ENCODE assay signal across 10 cellular contexts in the genomic region with DNA sequence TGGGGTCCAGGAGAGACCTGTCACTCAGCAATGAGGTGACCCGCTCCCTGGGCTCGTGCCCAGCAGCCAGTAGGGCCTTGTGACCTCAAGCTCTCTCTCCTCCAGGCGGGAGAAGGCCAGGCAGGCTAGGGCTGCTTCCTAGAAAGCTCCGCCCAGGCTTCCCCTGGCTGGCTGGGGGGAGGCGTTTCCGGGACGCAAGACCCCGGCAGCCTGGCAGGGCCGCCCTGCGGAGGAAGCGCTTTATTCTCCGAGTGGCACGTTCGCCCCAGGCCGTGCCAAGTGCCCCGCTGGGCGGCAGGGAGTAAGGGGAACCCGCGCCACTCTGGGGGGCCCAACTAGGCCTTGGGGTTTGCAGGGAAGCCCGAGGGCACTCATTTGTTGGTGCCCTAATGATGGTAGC. TPM values are rescaled to one million over a fixed set of nuclear protein-coding genes. Genes with fewer than 3 reads are reported as not detected.
DNase-seq lines count a peak whose midpoint lies in the region; ATAC-seq and TF ChIP-seq lines count a peak whose summit lies in the region.
"Had no signal": no experiment of that assay in that cellular context is flagged by ENCODE, and none has a peak within 500 bp of the region (broad histone marks: within the 10 kb centered on the region; RNA-seq: fewer than 3 reads in every experiment).

No MANE protein-coding gene starts in this region.

- intact Hi-C loops in heart left ventricle (cut with DNase I) (loop anchor here in 4 of 10 donors (2.0 to 10.0 kb wide), 8 partner anchors 19 to 249 kb away; a partner anchor contains a TSS), posterior vena cava (cut with DNase I) (no loop called here)

- H3K27me3 ChIP-seq in heart left ventricle, result no peaks in the 10 kb centered on the region

- peak; percentile 54 to 66 for ATAC-seq in activated T-cell treated with anti-CD3 and anti-CD28 coated beads, Interleukin-2, amount 50 U/mL, for 4 hours
- ATAC-seq in heart left ventricle (peak; percentile 57 to 82 (median 76)), GM18858 (IDR thresholded peaks at IDR 0.05; ENCODE audit: unreplicated experiment) (no peak)

- peak overlapping the region in 3 of 12 donors; percentile 7 to 17 (median 11) for H3K4me3 ChIP-seq in heart left ventricle

- no peaks in the 10 kb centered on the region for H3K36me3 ChIP-seq in heart left ventricle

- no peaks in the 10 kb centered on the region for H3K36me3 Mint-ChIP-seq in activated T-cell treated with anti-CD3 and anti-CD28 coated beads, Interleukin-2, amount 50 U/mL, for 4 hours (ENCODE audit: insufficient read depth)

- H3K4me1 ChIP-seq in heart left ventricle, result peaks cover 11 to 64% (median 46%) of the 10 kb centered on the region in 12 donors

- H3K27me3 Mint-ChIP-seq in activated T-cell treated with anti-CD3 and anti-CD28 coated beads, Interleukin-2, amount 50 U/mL, for 4 hours (ENCODE audit: low read depth), result peaks cover 16% of the 10 kb centered on the region

- H3K9me3 Mint-ChIP-seq in activated T-cell treated with anti-CD3 and anti-CD28 coated beads, Interleukin-2, amount 50 U/mL, for 4 hours, result no peaks in the 10 kb centered on the region
- H3K9me3 Mint-ChIP-seq: CD4-positive, alpha-beta memory T cell had no signal

- TF ChIP-seq CTCF in heart left ventricle (IDR thresholded peaks at IDR 0.05), result no peak

- TF ChIP-seq POLR2A in heart left ventricle (IDR thresholded peaks at IDR 0.05), result no peak

- no peak overlapping the region for H3K4me3 Mint-ChIP-seq in activated T-cell treated with anti-CD3 and anti-CD28 coated beads, Interleukin-2, amount 50 U/mL, for 4 hours
- H3K4me3 Mint-ChIP-seq: CD4-positive, alpha-beta memory T cell had no signal

- H3K27ac ChIP-seq in heart left ventricle, result peak overlapping the region in 11 of 12 donors; percentile 20 to 82 (median 73)

- peak; percentile 20 for DNase-seq in EL
- DNase-seq in activated T-cell treated with anti-CD3 and anti-CD28 coated beads, Interleukin-2, amount 50 U/mL, for 4 hours, result no peak
- DNase-seq in heart left ventricle, result peak; percentile 82 to 87 (median 87)
- peak; percentile 91 for DNase-seq in posterior vena cava (ENCODE audit: low spot score)
- no peak for DNase-seq in NK-92 (lab: John Stamatoyannopoulos, UW; ENCODE audit: unreplicated experiment)
- no peak for DNase-seq in stimulated activated naive CD4-positive, alpha-beta T cell treated with Interleukin-2 at 50 U/mL for 16 hours (lab: John Stamatoyannopoulos, UW)
- DNase-seq in NCI-H2196 (lab: John Stamatoyannopoulos, UW; ENCODE audit: unreplicated experiment), result no peak
- DNase-seq: CD4-positive, alpha-beta memory T cell; PC-3 had no signal

- H3K4me1 Mint-ChIP-seq in activated T-cell treated with anti-CD3 and anti-CD28 coated beads, Interleukin-2, amount 50 U/mL, for 4 hours (ENCODE audit: low read depth), result peaks cover 8% of the 10 kb centered on the region
- H3K4me1 Mint-ChIP-seq: CD4-positive, alpha-beta memory T cell had no signal

- 21 to 22% (median 21%) methylated on average over 12 to 20 of the region's 20 CpGs for WGBS in heart left ventricle, 4 donors

- H3K9me3 ChIP-seq in heart left ventricle, result no peaks in the 10 kb centered on the region

RNA-seq across cellular contexts. Expression of a gene that starts 21.2 kb away (rescaled TPM):
- total RNA-seq in activated T-cell treated with anti-CD3 and anti-CD28 coated beads, Interleukin-2, amount 50 U/mL, for 4 hours, result 10 to 100 TPM in 1 of 3 donors, 1 to 10 TPM in 2; 7.0 to 15.5 (median 7.0) TPM
- 100 to 1,000 TPM; 194 to 790 (median 216) TPM for total RNA-seq in heart left ventricle
- polyA plus RNA-seq in heart left ventricle, result 100 to 1,000 TPM in 1 of 2 donors, 10 to 100 TPM in 1; 93.6 to 153 TPM
- total RNA-seq in posterior vena cava, result 100 to 1,000 TPM; 374 to 478 TPM

Comparison
In these comparisons a context has a peak if more than half of its experiments do, and no peak if none do; other contexts are left out.
1. DNase-seq: peak in EL (single experiment), heart left ventricle (5 of 5) and posterior vena cava (single experiment); none in activated T-cell treated with anti-CD3 and anti-CD28 coated beads, Interleukin-2, amount 50 U/mL, for 4 hours (single experiment), NK-92 (single experiment), stimulated activated naive CD4-positive, alpha-beta T cell treated with Interleukin-2 at 50 U/mL for 16 hours (single experiment) and NCI-H2196 (single experiment).
2. RNA of a gene that starts 21.2 kb away (total RNA-seq): 374 to 478 TPM in posterior vena cava and 194 to 790 TPM in heart left ventricle; 7.0 to 15.5 TPM in activated T-cell treated with anti-CD3 and anti-CD28 coated beads, Interleukin-2, amount 50 U/mL, for 4 hours; every median in the first group is over 10 times any median in the second.